8 cellular contexts compared by ENCODE assay signal in the genomic region with DNA sequence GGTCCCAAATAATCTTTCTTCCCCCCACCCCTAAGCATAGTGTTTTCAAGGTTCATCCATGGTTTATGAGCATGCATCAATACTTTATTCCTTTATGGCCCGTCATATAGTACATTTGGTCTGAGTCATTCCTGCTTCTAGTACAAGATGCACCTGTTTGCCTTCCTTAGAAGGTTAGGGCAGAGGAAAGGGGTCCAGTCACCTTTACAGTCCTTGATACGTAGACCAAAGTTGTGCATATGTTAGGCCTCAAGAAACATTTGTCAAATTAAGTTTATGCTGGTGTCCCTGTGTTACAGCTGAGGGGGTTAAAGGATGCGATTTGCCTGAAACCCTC. TPM values are rescaled to one million over a fixed set of nuclear protein-coding genes. Genes with fewer than 3 reads are reported as not detected.
DNase-seq lines count a peak whose midpoint lies in the region; ATAC-seq and TF ChIP-seq lines count a peak whose summit lies in the region.

No MANE protein-coding gene starts in this region.

- no peak for DNase-seq in CD4-positive, alpha-beta T cell
- DNase-seq in OCI-LY7 (ENCODE audit: low spot score), result no peak
- DNase-seq in nucleus accumbens (lab: John Stamatoyannopoulos, UW), result no peak
- DNase-seq in kidney glomerular epithelial cell (lab: John Stamatoyannopoulos, UW), result no peak
- no peak for DNase-seq in NCI-H2196 (lab: John Stamatoyannopoulos, UW; ENCODE audit: unreplicated experiment)

- peaks cover 33% of the 10 kb centered on the region for H3K79me2 ChIP-seq in OCI-LY7 (ENCODE audit: insufficient read depth, low read depth, low read length)

- no peaks in the 10 kb centered on the region for H3K9me2 ChIP-seq in OCI-LY7 (ENCODE audit: insufficient read depth, low read length)

- H4K20me1 ChIP-seq in OCI-LY7 (ENCODE audit: insufficient read depth, low read length), result peaks cover 6% of the 10 kb centered on the region; the same call in 1 of the 2 replicates

- peak overlapping the region; percentile 98 for H3K27ac ChIP-seq in CD4-positive, alpha-beta T cell (ENCODE audit: low read depth, low read length)
- peak overlapping the region; percentile 87 for H3K27ac ChIP-seq in OCI-LY7 (ENCODE audit: low read depth, low read length, poor library complexity, severe bottlenecking)
- peak overlapping the region; percentile 97 for H3K27ac ChIP-seq in neutrophil

- H3K4me1 ChIP-seq in OCI-LY7 (ENCODE audit: insufficient read depth, low read length, poor library complexity, severe bottlenecking), result peaks cover 20% of the 10 kb centered on the region
- peaks cover 17% of the 10 kb centered on the region for H3K4me1 ChIP-seq in endocrine pancreas (ENCODE audit: control insufficient read depth, insufficient read depth, low read length)
- H3K4me1 ChIP-seq in neutrophil (ENCODE audit: control insufficient read depth in 1 of 2, insufficient read depth in 1 of 2, low read depth in 1 of 2, low read length in 1 of 2), result peaks cover 30 to 52% of the 10 kb centered on the region in 2 experiments

- peak overlapping the region; percentile 74; the same call in 1 of the 2 replicates for H2AFZ ChIP-seq in OCI-LY7 (ENCODE audit: low read length)

- POLR2A ChIA-PET in CD4-positive, alpha-beta T cell (lab: Charles Lee), result interaction anchor here (0.9 to 5.1 kb wide), 26 partner anchors 11 to 804 kb away, joined by 3 to 171 read pairs (median 10); a partner anchor contains a TSS
- POLR2A ChIA-PET in OCI-LY7 (lab: Charles Lee), result interaction anchor here (0.6 to 1.2 kb wide), 4 partner anchors 9 to 258 kb away, joined by 3 to 4 read pairs (median 4); no protein-coding TSS in a partner anchor

- intact Hi-C loops in CD4-positive, alpha-beta T cell (cut with DNase I, micrococcal nuclease), result loop anchor here in 1 of 2 experiments (5.0 to 10.0 kb wide), 5 partner anchors 33 to 1050 kb away; a partner anchor contains a TSS
- intact Hi-C loops in OCI-LY7 (cut with micrococcal nuclease; ENCODE audit: unreplicated experiment), result loop anchor here (5.0 kb wide), 1 partner anchor 413 kb away; a partner anchor contains a TSS

- H3K9ac ChIP-seq in endocrine pancreas (ENCODE audit: control insufficient read depth, insufficient read depth, low read length), result peak overlapping the region; percentile 100

- no peaks in the 10 kb centered on the region for H3K9me3 ChIP-seq in CD4-positive, alpha-beta T cell (ENCODE audit: control insufficient read depth, low read length)
- H3K9me3 ChIP-seq in OCI-LY7 (ENCODE audit: low read length) (no peaks in the 10 kb centered on the region), endocrine pancreas (ENCODE audit: control insufficient read depth, low read length) (no peaks in the 10 kb centered on the region), neutrophil (no peaks in the 10 kb centered on the region)

- TSS peak; percentile 76 for BruUV-seq in OCI-LY7 (replicated peaks; lab: Mats Ljungman, UMichigan)

- CTCF ChIA-PET in CD4-positive, alpha-beta T cell (lab: Charles Lee), result interaction anchor here (2.0 kb wide), 1 partner anchor 32 kb away, joined by 6 read pairs; no protein-coding TSS in a partner anchor
- CTCF ChIA-PET in OCI-LY7 (lab: Charles Lee; ENCODE audit: unreplicated experiment), result no interaction called here

- peak overlapping the region; percentile 100 for H3K27ac Mint-ChIP-seq in CD4-positive, alpha-beta T cell

- H3K27me3 ChIP-seq in CD4-positive, alpha-beta T cell (ENCODE audit: control insufficient read depth, insufficient read depth, low read length), result no peaks in the 10 kb centered on the region
- H3K27me3 ChIP-seq in endocrine pancreas (ENCODE audit: control insufficient read depth, insufficient read depth, low read length), result no peaks in the 10 kb centered on the region
- no peaks in the 10 kb centered on the region for H3K27me3 ChIP-seq in neutrophil

- H3K27me3 Mint-ChIP-seq in CD4-positive, alpha-beta T cell, result no peaks in the 10 kb centered on the region

- H3K36me3 ChIP-seq in OCI-LY7 (ENCODE audit: insufficient read depth, low read length) (peaks cover 12% of the 10 kb centered on the region; the same call in 1 of the 2 replicates), endocrine pancreas (ENCODE audit: control insufficient read depth, insufficient read depth, low read length) (no peaks in the 10 kb centered on the region), neutrophil (peaks cover 5% of the 10 kb centered on the region)

- TF ChIP-seq CTCF in CD4-positive, alpha-beta T cell (IDR thresholded peaks at IDR 0.05), result no peak
- TF ChIP-seq CTCF in OCI-LY7 (conservative IDR thresholded peaks at IDR 0.05; ENCODE audit: low read length) (no peak), neutrophil (IDR thresholded peaks at IDR 0.05) (no peak)

- H3K4me3 Mint-ChIP-seq in CD4-positive, alpha-beta T cell, result peak overlapping the region; percentile 96

- peaks cover 48% of the 10 kb centered on the region for H3K4me1 Mint-ChIP-seq in CD4-positive, alpha-beta T cell (ENCODE audit: low read depth)

- peaks cover 38% of the 10 kb centered on the region for H3K36me3 Mint-ChIP-seq in CD4-positive, alpha-beta T cell (ENCODE audit: low read depth)

- H3K4me3 ChIP-seq in OCI-LY7 (ENCODE audit: low read depth, low read length, poor library complexity, severe bottlenecking), result peak overlapping the region; percentile 88
- H3K4me3 ChIP-seq in endocrine pancreas (ENCODE audit: control insufficient read depth, insufficient read depth, low read length), result peak overlapping the region; percentile 68
- H3K4me3 ChIP-seq in neutrophil (ENCODE audit: low read depth in 1 of 2, low read length in 1 of 2), result peak overlapping the region; percentile 78 to 79

- no peak for ATAC-seq in CD4-positive, alpha-beta T cell (ENCODE audit: poor library complexity)
- no peak for ATAC-seq in activated CD4-positive, CD25-positive, alpha-beta regulatory T cell treated with anti-CD3 and anti-CD28 coated beads, Interleukin-2, amount 50 U/mL, for 24 hours

- H3K4me2 ChIP-seq in OCI-LY7 (ENCODE audit: low read length), result peak overlapping the region; percentile 97

- H3K9me3 Mint-ChIP-seq in CD4-positive, alpha-beta T cell, result no peaks in the 10 kb centered on the region

RNA-seq across cellular contexts. Expression of a gene that starts 1.4 kb away (rescaled TPM):
- total RNA-seq in CD4-positive, alpha-beta T cell, result 1 to 10 TPM; 3.9 to 4.4 TPM
- total RNA-seq in OCI-LY7 (2014; rRNA removed; shearing (Covaris generic)), result 6.9 and 18.5 TPM in 2 replicates
- total RNA-seq in OCI-LY7 (2022), result 16.7 and 17.2 TPM in 2 replicates

RNA-seq across cellular contexts. Expression of a gene that starts 1.5 kb away (rescaled TPM):
- 10 to 100 TPM; 83.1 to 85.0 TPM for total RNA-seq in CD4-positive, alpha-beta T cell
- 25.3 and 35.4 TPM in 2 replicates for total RNA-seq in OCI-LY7 (2014; rRNA removed; shearing (Covaris generic))
- 51.5 and 54.9 TPM in 2 replicates for total RNA-seq in OCI-LY7 (2022)
